Comparison of ENCODE assay signal across 22 cellular contexts in the genomic region with DNA sequence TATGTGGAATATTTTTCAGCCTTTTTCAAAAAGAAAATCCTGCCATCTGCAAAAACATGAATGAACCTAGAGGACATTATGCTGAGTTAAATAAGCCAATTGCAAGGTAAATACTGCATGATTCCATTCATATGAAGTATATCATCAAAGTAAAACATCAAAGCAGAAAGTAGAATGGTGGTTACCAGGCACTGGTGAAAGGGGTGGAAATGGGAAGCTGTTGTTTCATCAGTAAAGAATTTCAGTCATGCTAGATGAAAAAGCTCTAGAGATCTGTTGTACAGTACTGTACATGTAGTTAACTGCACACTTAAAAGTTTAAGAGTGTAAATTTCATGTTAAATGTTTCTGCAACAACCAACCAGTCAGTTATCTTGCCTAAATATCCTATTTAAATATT.
DNase-seq lines count a peak whose midpoint lies in the region; ATAC-seq and TF ChIP-seq lines count a peak whose summit lies in the region.
"Had no signal": no experiment of that assay in that cellular context is flagged by ENCODE, and none has a peak within 500 bp of the region (broad histone marks: within the 10 kb centered on the region; RNA-seq: fewer than 3 reads in every experiment).

No MANE protein-coding gene starts in this region.

- intact Hi-C loops in head of caudate nucleus (cut with DNase I) = no loop called here

- DNase-seq in ELR (ENCODE audit: low read depth) (peak; percentile 25), RKO (ENCODE audit: low spot score) (peak; percentile 3), brain microvascular endothelial cell (peak; percentile 14), retinal pigment epithelial cell (ENCODE audit: low read depth) (peak; percentile 8), MV-4-11 (lab: John Stamatoyannopoulos, UW) (no peak), GM19240 (ENCODE audit: insufficient read length, low spot score) (no peak), head of caudate nucleus (no peak)
- DNase-seq: AML-193, COR-L47, DMS 273 treated with DMSO at 0.1 percent for 48 hours, HCEC 1CT, Karpas-422, NCI-H1048, NCI-H1436 treated with DMSO at 0.1 percent for 48 hours, NCI-H2081, NCI-H2171 treated with DMSO at 0.1 percent for 48 hours, SHP77, T-cell had no signal

- H3K4me3 ChIP-seq in brain microvascular endothelial cell (ENCODE audit: low read depth, low read length) = no peak overlapping the region
- H3K4me3 ChIP-seq in retinal pigment epithelial cell (ENCODE audit: low read length) = no peak overlapping the region
- H3K4me3 ChIP-seq: GM23338, SK-N-MC had no signal

- ATAC-seq in HG02610 (IDR thresholded peaks at IDR 0.05; ENCODE audit: unreplicated experiment) = no peak
- ATAC-seq: GM23338, T-cell had no signal

- in situ Hi-C loops in brain microvascular endothelial cell (cut with HindIII; ENCODE audit: low pct_ligation_motif_present, low sequenced_read_pairs) = no loop called here

- H3K27ac ChIP-seq in brain microvascular endothelial cell = no peak overlapping the region
- H3K27ac ChIP-seq: C4-2B, SK-N-MC had no signal

- H3K36me3 ChIP-seq in brain microvascular endothelial cell (replicated peaks) = no peaks in the 10 kb centered on the region

- no peaks in the 10 kb centered on the region for H3K27me3 ChIP-seq in brain microvascular endothelial cell (replicated peaks)

- no peak for TF ChIP-seq CTCF in brain microvascular endothelial cell (IDR thresholded peaks at IDR 0.05; ENCODE audit: low read depth, low read length, missing control alignments)
- no peak for TF ChIP-seq CTCF in retinal pigment epithelial cell (conservative IDR thresholded peaks at IDR 0.05; ENCODE audit: low read depth, low read length)

Comparison
In these comparisons a context has a peak if more than half of its experiments do, and no peak if none do; other contexts are left out.
1. DNase-seq: peak in ELR (single experiment), RKO (single experiment), brain microvascular endothelial cell (single experiment) and retinal pigment epithelial cell (single experiment); none in MV-4-11 (single experiment), GM19240 (single experiment) and head of caudate nucleus (0 of 42).